ENCODE assay signal across 8 cellular contexts in genomic region chr17:75033346-75034235, GRCh38. TPM values are rescaled to one million over a fixed set of nuclear protein-coding genes. Genes with fewer than 3 reads are reported as not detected.
DNase-seq lines count a peak whose midpoint lies in the region; ATAC-seq and TF ChIP-seq lines count a peak whose summit lies in the region.

No MANE protein-coding gene starts in this region.

- H3K27ac ChIP-seq in A673 (ENCODE audit: low read depth, low read length, poor library complexity, severe bottlenecking), result peak overlapping the region; percentile 98
- H3K27ac ChIP-seq in left lung, result peak overlapping the region; percentile 86 to 91

- POLR2A ChIA-PET in A673 (lab: Charles Lee; ENCODE audit: low non-redundant PET), result no interaction called here

- peak overlapping the region; percentile 85 for H3K4me3 ChIP-seq in A673 (ENCODE audit: low read depth, low read length, poor library complexity, severe bottlenecking)
- H3K4me3 ChIP-seq in left lung, result peak overlapping the region; percentile 66 to 69

- H3K36me3 ChIP-seq in A673 (ENCODE audit: insufficient read depth, low read length, poor library complexity, severe bottlenecking) (peaks cover 5% of the 10 kb centered on the region), left lung (peaks cover 0 to 14% of the 10 kb centered on the region in 2 donors)

- BruUV-seq in A673 (replicated peaks; lab: Mats Ljungman, UMichigan), result no TSS peak

- H3K9me3 ChIP-seq in A673 (ENCODE audit: low read depth, low read length, poor library complexity, severe bottlenecking) (peaks cover 8% of the 10 kb centered on the region), left lung (no peaks in the 10 kb centered on the region)

- H3K27me3 ChIP-seq in A673 (replicated peaks; ENCODE audit: insufficient read depth, low read depth, low read length, poor library complexity) (no peaks in the 10 kb centered on the region), left lung (peaks cover 0 to 7% of the 10 kb centered on the region in 2 donors)

- intact Hi-C loops in A673 (cut with micrococcal nuclease; ENCODE audit: unreplicated experiment) (loop anchor here (2.0 to 10.0 kb wide), 4 partner anchors 21 to 371 kb away; partner anchors contain the start of genes GRB2, MRPL58 and NUP85), left lung (cut with DNase I) (no loop called here)

- CTCF ChIA-PET in A673 (lab: Charles Lee), result no interaction called here

- DNase-seq in A673 (ENCODE audit: low spot score) (peak; percentile 98), NCI-H69 (lab: John Stamatoyannopoulos, UW) (peak; percentile 94), dermis blood vessel endothelial cell (peak; percentile 94), left lung (peak; percentile 90 to 93)
- peak; percentile 98 for DNase-seq in activated CD4-positive, alpha-beta T cell treated with anti-CD3 and anti-CD28 coated beads, Interleukin-2, amount 50 U/mL, for 48 hours
- peak; percentile 85 to 90 for DNase-seq in stimulated activated CD4-positive, alpha-beta T cell treated with anti-CD3 and anti-CD28 coated beads, Interleukin-1b, Interleukin-23, amount 100 ng/mL, for 4 hours (ENCODE audit: low read depth in 2 of 2)

- H3K4me1 ChIP-seq in A673 (ENCODE audit: insufficient read depth, low read length, poor library complexity, severe bottlenecking), result peaks cover 18% of the 10 kb centered on the region
- peaks cover 16 to 53% of the 10 kb centered on the region in 2 donors for H3K4me1 ChIP-seq in left lung

- TF ChIP-seq CTCF in A673 (conservative IDR thresholded peaks at IDR 0.05; ENCODE audit: low read depth, low read length) (no peak), left lung (IDR thresholded peaks at IDR 0.05) (no peak)

- ATAC-seq in GM19035 (IDR thresholded peaks at IDR 0.05; ENCODE audit: unreplicated experiment) (peak; percentile 49), HG03521 (IDR thresholded peaks at IDR 0.05; ENCODE audit: unreplicated experiment) (peak; percentile 31), left lung (peak; percentile 69)

RNA-seq across cellular contexts. Expression of gene ATP5PD, which starts 13.2 kb away (rescaled TPM):
- total RNA-seq in A673 (2021), result 291 and 311 TPM in 2 replicates
- 214 and 256 TPM in 2 replicates for total RNA-seq in dermis blood vessel endothelial cell
- total RNA-seq in left lung, result 100 to 1,000 TPM; 203 to 215 TPM

RNA-seq across cellular contexts. Expression of gene KCTD2, which starts 13.4 kb away (rescaled TPM):
- total RNA-seq in A673 (2021), result 25.6 and 25.7 TPM in 2 replicates
- 17.4 and 22.8 TPM in 2 replicates for total RNA-seq in dermis blood vessel endothelial cell
- total RNA-seq in left lung, result 10 to 100 TPM; 20.6 to 20.8 TPM

RNA-seq across cellular contexts. Expression of gene MRPL58, which starts 21.1 kb away (rescaled TPM):
- total RNA-seq in A673 (2021) (59.9 and 61.4 TPM in 2 replicates), dermis blood vessel endothelial cell (24.7 and 35.6 TPM in 2 replicates), left lung (10 to 100 TPM; 25.7 to 32.8 TPM)

RNA-seq across cellular contexts. Expression of gene CDR2L, which starts 46.2 kb away (rescaled TPM):
- total RNA-seq in A673 (2021) (5.8 and 7.6 TPM in 2 replicates), dermis blood vessel endothelial cell (19.1 and 23.5 TPM in 2 replicates), left lung (10 to 100 TPM; 22.9 to 41.2 TPM)

RNA-seq across cellular contexts. Expression of gene SLC16A5, which starts 54.2 kb away (rescaled TPM):
- 0.80 and 3.1 TPM in 2 replicates for total RNA-seq in A673 (2021)
- total RNA-seq in dermis blood vessel endothelial cell, result 11.4 and 17.1 TPM in 2 replicates
- total RNA-seq in left lung, result 10 to 100 TPM; 36.8 to 45.1 TPM

Comparison
In these comparisons a context has a peak if more than half of its experiments do, and no peak if none do; other contexts are left out.
1. Peak in every context shown above with its lines: DNase-seq, ATAC-seq, H3K4me3 ChIP-seq and H3K27ac ChIP-seq.